Comparison of ENCODE assay signal across 21 cellular contexts in the genomic region with DNA sequence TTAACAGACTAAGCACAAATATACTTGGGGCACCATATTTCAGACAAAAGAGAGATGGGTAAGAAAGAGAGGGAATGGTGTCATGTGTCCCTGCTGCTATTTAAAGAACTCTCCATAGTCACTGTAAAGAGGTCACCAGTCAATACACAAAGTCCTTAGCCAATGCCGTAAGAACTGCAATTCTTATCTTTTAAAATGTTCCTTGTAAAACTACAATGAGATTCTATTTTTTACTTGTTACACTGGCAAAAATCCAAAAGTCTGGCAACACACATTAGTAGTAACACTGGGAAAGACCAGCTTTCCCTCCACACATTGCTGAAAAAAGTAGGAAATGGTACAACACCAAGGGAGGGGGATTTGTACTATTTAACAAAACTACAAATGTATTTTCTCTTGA.
A peak's percentile ranks its signal among the peaks of the same experiment; 100 is the strongest.
DNase-seq lines count a peak whose midpoint lies in the region; ATAC-seq and TF ChIP-seq lines count a peak whose summit lies in the region.
"Had no signal": no experiment of that assay in that cellular context is flagged by ENCODE, and none has a peak within 500 bp of the region (broad histone marks: within the 10 kb centered on the region; RNA-seq: fewer than 3 reads in every experiment).

No MANE protein-coding gene starts in this region.

- H3K27ac ChIP-seq in left lung, result no peak overlapping the region
- H3K27ac ChIP-seq: C4-2B, esophagus squamous epithelium, SK-N-MC, WERI-Rb-1 had no signal

- H3K4me1 ChIP-seq in left lung, result no peaks in the 10 kb centered on the region
- H3K4me1 ChIP-seq: esophagus squamous epithelium had no signal

- H3K4me3 Mint-ChIP-seq in endothelial cell (ENCODE audit: unreplicated experiment), result no peak overlapping the region
- H3K4me3 Mint-ChIP-seq: naive B cell had no signal

- no peaks in the 10 kb centered on the region for H3K9me3 Mint-ChIP-seq in endothelial cell (ENCODE audit: unreplicated experiment)
- H3K9me3 Mint-ChIP-seq: naive B cell had no signal

- DNase-seq in Right ventricle myocardium inferior (ENCODE audit: missing footprints) (no peak), cardiac septum (ENCODE audit: low spot score) (no peak), fibroblast of pulmonary artery (ENCODE audit: low read depth) (peak; percentile 69), left lung (no peak), endothelial cell (ENCODE audit: low spot score) (no peak), foreskin melanocyte (no peak), dedifferentiated amniotic fluid mesenchymal stem cell (ENCODE audit: extremely low spot score) (no peak), DMS153 (lab: John Stamatoyannopoulos, UW) (no peak)
- DNase-seq: activated CD4-positive, alpha-beta T cell treated with anti-CD3 and anti-CD28 coated beads, Interleukin-2, amount 50 U/mL, for 4 hours; activated gamma-delta T cell; caudate nucleus; esophagus squamous epithelium; head of caudate nucleus; KBM-7; naive B cell; T-helper 2 cell; WERI-Rb-1 had no signal

- H3K27me3 ChIP-seq in left lung, result no peaks in the 10 kb centered on the region
- H3K27me3 ChIP-seq: esophagus squamous epithelium had no signal

- TF ChIP-seq CTCF in fibroblast of pulmonary artery (IDR thresholded peaks at IDR 0.05; ENCODE audit: low read length, missing control alignments) (no peak), left lung (IDR thresholded peaks at IDR 0.05) (no peak), endothelial cell (IDR thresholded peaks at IDR 0.05; ENCODE audit: unreplicated experiment) (no peak)

- peak; percentile 88 for ATAC-seq in Right ventricle myocardium inferior
- ATAC-seq in left lung, result peak; percentile 34
- ATAC-seq: sciatic nerve had no signal

- H3K36me3 ChIP-seq in left lung, result no peaks in the 10 kb centered on the region
- H3K36me3 ChIP-seq: esophagus squamous epithelium, WERI-Rb-1 had no signal

- no peaks in the 10 kb centered on the region for H3K27me3 Mint-ChIP-seq in endothelial cell (ENCODE audit: unreplicated experiment)
- H3K27me3 Mint-ChIP-seq: naive B cell had no signal

- H3K4me1 Mint-ChIP-seq in endothelial cell (ENCODE audit: unreplicated experiment), result peaks cover 4% of the 10 kb centered on the region

- H3K27ac Mint-ChIP-seq in endothelial cell (ENCODE audit: unreplicated experiment), result no peak overlapping the region

- no peaks in the 10 kb centered on the region for H3K9me3 ChIP-seq in left lung
- H3K9me3 ChIP-seq: esophagus squamous epithelium had no signal

- intact Hi-C loops in Right ventricle myocardium inferior (cut with DNase I) (loop anchor here (10.0 kb wide), 1 partner anchor 92 kb away; no protein-coding TSS in a partner anchor), cardiac septum (cut with DNase I) (loop anchor here (10.0 kb wide), 1 partner anchor 192 kb away; the partner anchor contains the start of gene TBC1D5), left lung (cut with DNase I) (no loop called here)

- no peaks in the 10 kb centered on the region for H3K36me3 Mint-ChIP-seq in endothelial cell (ENCODE audit: low read depth, unreplicated experiment)

- no peak overlapping the region for H3K4me3 ChIP-seq in fibroblast of pulmonary artery (replicated peaks; ENCODE audit: low read depth, low read length)
- no peak overlapping the region for H3K4me3 ChIP-seq in left lung
- H3K4me3 ChIP-seq: esophagus squamous epithelium, lung, SK-N-MC had no signal

Comparison
In these comparisons a context has a peak if more than half of its experiments do, and no peak if none do; other contexts are left out.
1. intact Hi-C loops: an anchor here in Right ventricle myocardium inferior (10.0 kb wide) and cardiac septum (10.0 kb wide); none called in left lung.